In the genomic region with DNA sequence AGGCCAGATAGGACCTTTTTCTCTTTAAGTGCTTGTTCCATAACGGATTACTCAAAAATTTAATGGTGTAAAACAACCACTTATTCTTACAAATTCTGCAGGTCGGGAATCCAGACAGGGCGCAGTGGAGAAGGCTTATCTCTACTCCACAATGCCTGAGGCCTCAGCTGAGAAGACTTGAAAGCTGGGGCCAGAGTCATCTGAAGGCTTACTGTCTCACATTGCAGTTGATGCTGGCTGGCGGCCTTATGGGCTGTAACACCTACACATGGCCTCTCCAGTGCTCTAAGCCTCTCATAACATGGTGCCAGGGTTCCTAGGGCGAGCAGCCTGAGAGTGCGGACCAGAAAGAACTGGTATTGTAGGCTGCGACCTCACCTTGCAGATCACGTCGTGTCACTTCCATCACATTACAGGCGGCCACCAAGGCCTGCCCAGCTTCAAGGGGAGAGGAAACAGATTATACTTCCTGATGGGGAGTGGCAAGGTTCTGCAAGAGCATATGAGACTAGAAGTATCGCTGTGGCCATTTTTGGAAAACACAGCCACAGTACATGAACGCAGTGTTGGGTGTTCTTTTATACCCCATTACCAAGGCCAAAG, we compare ENCODE assay signal across 11 cellular contexts. TPM values are rescaled to one million over a fixed set of nuclear protein-coding genes. Genes with fewer than 3 reads are reported as not detected.
DNase-seq lines count a peak whose midpoint lies in the region; ATAC-seq, FAIRE-seq and TF ChIP-seq lines count a peak whose summit lies in the region.
"Had no signal": no experiment of that assay in that cellular context is flagged by ENCODE, and none has a peak within 500 bp of the region (broad histone marks: within the 10 kb centered on the region; RNA-seq: fewer than 3 reads in every experiment).

No MANE protein-coding gene starts in this region.

- WGBS in H1 (ENCODE audit: extremely low coverage in 1 of 2, insufficient coverage in 1 of 2, insufficient read length in 1 of 2, insufficient replicate concordance in 2 of 2, low coverage in 1 of 2, low lambda C conversion rate in 2 of 2, missing lambda C conversion rate in 1 of 2), 2 experiments: 93% methylated on average over 12 of the region's 12 CpGs; no CpG with 5 or more reads in 1 of the 2 experiments

- H3K27me3 Mint-ChIP-seq in activated CD8-positive, alpha-beta memory T cell treated with anti-CD3 and anti-CD28 coated beads, Interleukin-2, amount 10 ng/mL, durations not matched to agents 7 days and 5 days: no peaks in the 10 kb centered on the region
- no peaks in the 10 kb centered on the region for H3K27me3 Mint-ChIP-seq in stimulated activated naive CD8-positive, alpha-beta T cell treated with anti-CD3 and anti-CD28 coated beads, Interleukin-15, Interleukin-2, amounts not matched to agents 100 ng/mL and 50 ng/mL, for 24 hours

- no peak overlapping the region for H3K4ac ChIP-seq in H1 (replicated peaks; ENCODE audit: insufficient read length, low read depth, low read length)

- no peak overlapping the region for H3K9ac ChIP-seq in H1 (replicated peaks in 1 of 4; ENCODE audit: extremely low read depth in 1 of 4, low read depth in 3 of 4, low read length in 3 of 4)

- H3K27ac ChIP-seq in Peyer's patch (peak overlapping the region; percentile 45 to 84 (median 71)), H1 (ENCODE audit: low read depth, low read length) (no peak overlapping the region), coronary artery (no peak overlapping the region)
- H3K27ac ChIP-seq: testis had no signal

- no peak overlapping the region for H3K56ac ChIP-seq in H1 (replicated peaks; ENCODE audit: insufficient read length, low read depth, low read length)

- H3K9me3 ChIP-seq in Peyer's patch (no peaks in the 10 kb centered on the region), H1 (ENCODE audit: insufficient read depth in 2 of 2, low read depth in 1 of 2, low read length in 1 of 2) (no peaks in the 10 kb centered on the region; a peak in 1 of 4 replicates)
- H3K9me3 ChIP-seq: testis had no signal

- TF ChIP-seq POLR2A in Peyer's patch (IDR thresholded peaks at IDR 0.05) (no peak), H1 (IDR thresholded peaks at IDR 0.05; ENCODE audit: control extremely low read depth in 1 of 2, low read depth in 2 of 2, low read length in 2 of 2) (no peak), GM18505 (IDR thresholded peaks at IDR 0.05; ENCODE audit: borderline replicate concordance, extremely low read depth, insufficient read depth, insufficient read length) (no peak)

- H3K4me3 Mint-ChIP-seq in activated CD8-positive, alpha-beta memory T cell treated with anti-CD3 and anti-CD28 coated beads, Interleukin-2, amount 10 ng/mL, durations not matched to agents 7 days and 5 days: peak overlapping the region; percentile 66
- peak overlapping the region; percentile 68 for H3K4me3 Mint-ChIP-seq in stimulated activated naive CD8-positive, alpha-beta T cell treated with anti-CD3 and anti-CD28 coated beads, Interleukin-15, Interleukin-2, amounts not matched to agents 100 ng/mL and 50 ng/mL, for 24 hours

- no peak overlapping the region for H2AFZ ChIP-seq in H1 (ENCODE audit: low read length)

- CTCF ChIA-PET in activated CD8-positive, alpha-beta memory T cell treated with anti-CD3 and anti-CD28 coated beads, Interleukin-2, amount 10 ng/mL, durations not matched to agents 7 days and 5 days (lab: Charles Lee): interaction anchor here (0.6 to 5.7 kb wide), 16 partner anchors 9 to 262 kb away, joined by 3 to 40 read pairs (median 5); partner anchors contain the start of gene CMTM7
- CTCF ChIA-PET in H1 (lab: Charles Lee; ENCODE audit: partially characterized antibody): interaction anchor here (0.6 to 2.5 kb wide), 16 partner anchors 8 to 1520 kb away, joined by 3 to 14 read pairs (median 4); no protein-coding TSS in a partner anchor

- no peak overlapping the region for H3K4me2 ChIP-seq in H1 (ENCODE audit: insufficient read depth in 1 of 2, low read depth in 2 of 2, low read length in 2 of 2)

- peaks cover 5% of the 10 kb centered on the region for H3K36me3 Mint-ChIP-seq in activated CD8-positive, alpha-beta memory T cell treated with anti-CD3 and anti-CD28 coated beads, Interleukin-2, amount 10 ng/mL, durations not matched to agents 7 days and 5 days
- peaks cover 4% of the 10 kb centered on the region for H3K36me3 Mint-ChIP-seq in stimulated activated naive CD8-positive, alpha-beta T cell treated with anti-CD3 and anti-CD28 coated beads, Interleukin-15, Interleukin-2, amounts not matched to agents 100 ng/mL and 50 ng/mL, for 24 hours (ENCODE audit: low read depth)

- H4K8ac ChIP-seq in H1 (ENCODE audit: extremely low read depth, insufficient read depth, low read length): peak overlapping the region; percentile 45; the same call in 1 of the 2 replicates

- POLR2A ChIA-PET in H1 (lab: Charles Lee; ENCODE audit: partially characterized antibody): interaction anchor here (1.1 to 2.1 kb wide), 2 partner anchors 10 kb away, joined by 5 read pairs; no protein-coding TSS in a partner anchor

- H3K14ac ChIP-seq in H1 (ENCODE audit: insufficient read length): no peak overlapping the region

- H3K79me2 ChIP-seq in H1 (ENCODE audit: control insufficient read depth in 1 of 2, insufficient read depth in 2 of 2, low read length in 2 of 2): peaks cover 0 to 31% of the 10 kb centered on the region in 2 experiments; a peak in 2 of 4 replicates

- no peak overlapping the region for H2BK120ac ChIP-seq in H1 (replicated peaks; ENCODE audit: low read depth, low read length)

- no peaks in the 10 kb centered on the region for H3K23me2 ChIP-seq in H1 (ENCODE audit: low read depth, low read length)

- H2BK20ac ChIP-seq in H1 (ENCODE audit: low read length): no peak overlapping the region

- DNase-seq in activated CD8-positive, alpha-beta memory T cell treated with anti-CD3 and anti-CD28 coated beads, Interleukin-2, amount 10 ng/mL, durations not matched to agents 7 days and 5 days: peak; percentile 78
- no peak for DNase-seq in activated CD8-positive, alpha-beta memory T cell treated with anti-CD3 and anti-CD28 coated beads for 24 hours
- DNase-seq in Peyer's patch (peak in 1 of 3 donors; percentile 59), H1 (ENCODE audit: low read depth in 1 of 2, low spot score in 2 of 2) (peak in 1 of 2 experiments; percentile 43), A172 (ENCODE audit: low spot score) (no peak), coronary artery (ENCODE audit: low spot score) (no peak)
- DNase-seq: ACHN, NCI-H446 treated with DMSO at 0.1 percent for 48 hours, testis had no signal

- H4K91ac ChIP-seq in H1 (replicated peaks; ENCODE audit: insufficient read length, low read length): no peak overlapping the region

- H3K4me3 ChIP-seq in Peyer's patch (no peak overlapping the region), H1 (ENCODE audit: extremely low read depth in 1 of 4, insufficient read depth in 2 of 4, low read depth in 3 of 4, low read length in 4 of 4) (no peak overlapping the region), coronary artery (no peak overlapping the region)
- H3K4me3 ChIP-seq: testis had no signal

- H3K9me3 Mint-ChIP-seq in activated CD8-positive, alpha-beta memory T cell treated with anti-CD3 and anti-CD28 coated beads, Interleukin-2, amount 10 ng/mL, durations not matched to agents 7 days and 5 days (ENCODE audit: low read depth): no peaks in the 10 kb centered on the region
- no peaks in the 10 kb centered on the region for H3K9me3 Mint-ChIP-seq in stimulated activated naive CD8-positive, alpha-beta T cell treated with anti-CD3 and anti-CD28 coated beads, Interleukin-15, Interleukin-2, amounts not matched to agents 100 ng/mL and 50 ng/mL, for 24 hours

- peaks cover 94% of the 10 kb centered on the region for H3K4me1 Mint-ChIP-seq in activated CD8-positive, alpha-beta memory T cell treated with anti-CD3 and anti-CD28 coated beads, Interleukin-2, amount 10 ng/mL, durations not matched to agents 7 days and 5 days
- H3K4me1 Mint-ChIP-seq in stimulated activated naive CD8-positive, alpha-beta T cell treated with anti-CD3 and anti-CD28 coated beads, Interleukin-15, Interleukin-2, amounts not matched to agents 100 ng/mL and 50 ng/mL, for 24 hours (ENCODE audit: low read depth): peaks cover 100% of the 10 kb centered on the region

- H3K23ac ChIP-seq in H1 (ENCODE audit: insufficient read length): no peak overlapping the region

- FAIRE-seq in H1 (lab: Jason Lieb, UNC): no peak

- H2BK5ac ChIP-seq in H1 (ENCODE audit: low read depth, low read length): no peak overlapping the region

- H2BK15ac ChIP-seq in H1 (ENCODE audit: low read length): no peak overlapping the region

- no peak overlapping the region for H4K5ac ChIP-seq in H1 (ENCODE audit: insufficient read length, low read depth, low read length)

- peak overlapping the region; percentile 93 for H3K27ac Mint-ChIP-seq in activated CD8-positive, alpha-beta memory T cell treated with anti-CD3 and anti-CD28 coated beads, Interleukin-2, amount 10 ng/mL, durations not matched to agents 7 days and 5 days
- peak overlapping the region; percentile 86 for H3K27ac Mint-ChIP-seq in stimulated activated naive CD8-positive, alpha-beta T cell treated with anti-CD3 and anti-CD28 coated beads, Interleukin-15, Interleukin-2, amounts not matched to agents 100 ng/mL and 50 ng/mL, for 24 hours

- H3K27me3 ChIP-seq in Peyer's patch: no peaks in the 10 kb centered on the region
- no peaks in the 10 kb centered on the region for H3K27me3 ChIP-seq in H1 (replicated peaks in 1 of 4; ENCODE audit: control insufficient read depth in 3 of 4, extremely low read depth in 1 of 4, insufficient read depth in 3 of 4, low read length in 3 of 4)
- H3K27me3 ChIP-seq: testis had no signal

- peaks cover 3 to 5% of the 10 kb centered on the region in 2 experiments for H4K20me1 ChIP-seq in H1 (replicated peaks in 1 of 2; ENCODE audit: control insufficient read depth in 1 of 2, insufficient read depth in 2 of 2, low read length in 2 of 2)

- no peak for TF ChIP-seq RAD21 in H1 (IDR thresholded peaks at IDR 0.05 in 1 of 2, conservative IDR thresholded peaks at IDR 0.05 in 1 of 2; ENCODE audit: low read depth in 2 of 2, low read length in 2 of 2)

- peaks cover 6% of the 10 kb centered on the region; the same call in 1 of the 2 replicates for H3K79me1 ChIP-seq in H1 (ENCODE audit: low read depth, low read length)

- H3K36me3 ChIP-seq in Peyer's patch: no peaks in the 10 kb centered on the region
- no peaks in the 10 kb centered on the region for H3K36me3 ChIP-seq in H1 (ENCODE audit: control insufficient read depth in 2 of 4, insufficient read depth in 4 of 4, low read length in 3 of 4)

- peak; percentile 64 for ATAC-seq in activated CD8-positive, alpha-beta memory T cell treated with anti-CD3 and anti-CD28 coated beads, Interleukin-2, amount 10 ng/mL, durations not matched to agents 7 days and 5 days
- ATAC-seq in GM18505 (IDR thresholded peaks at IDR 0.05; ENCODE audit: unreplicated experiment): no peak

- no peak overlapping the region for H3K18ac ChIP-seq in H1 (ENCODE audit: extremely low read depth, low read length)

- H2AK5ac ChIP-seq in H1 (ENCODE audit: low read depth, low read length): no peak overlapping the region

- no peak overlapping the region for H2BK12ac ChIP-seq in H1 (ENCODE audit: low read depth, low read length)

- peaks cover 2 to 55% (median 28%) of the 10 kb centered on the region in 4 donors for H3K4me1 ChIP-seq in Peyer's patch
- H3K4me1 ChIP-seq in H1 (replicated peaks in 1 of 4; ENCODE audit: control insufficient read depth in 3 of 4, insufficient read depth in 4 of 4, low read length in 3 of 4): peaks cover 8 to 11% (median 10%) of the 10 kb centered on the region in 4 experiments

- no peak for TF ChIP-seq EP300 in H1 (IDR thresholded peaks at IDR 0.05; ENCODE audit: borderline replicate concordance in 1 of 2, low read depth in 2 of 2, low read length in 2 of 2)

- TF ChIP-seq CTCF in Peyer's patch (IDR thresholded peaks at IDR 0.05): no peak
- no peak for TF ChIP-seq CTCF in H1 (IDR thresholded peaks at IDR 0.05; ENCODE audit: control extremely low read depth in 1 of 3, insufficient read depth in 1 of 3, low read depth in 1 of 3, low read length in 3 of 3)
- TF ChIP-seq CTCF in coronary artery (IDR thresholded peaks at IDR 0.05): no peak

RNA-seq across cellular contexts. Expression of gene CMTM7, which starts 32.4 kb away (rescaled TPM):
- total RNA-seq in activated CD8-positive, alpha-beta memory T cell treated with anti-CD3 and anti-CD28 coated beads, Interleukin-2, amount 10 ng/mL, durations not matched to agents 7 days and 5 days: 10 to 100 TPM; 42.6 to 49.8 TPM
- total RNA-seq in Peyer's patch: 10 to 100 TPM in 2 of 4 donors, 1 to 10 TPM in 2; 5.7 to 41.3 (median 10.5) TPM
- total RNA-seq in H1 (2021; fragmentation: NEBNext Ultra II Directional; extraction: Animal tissue kit (Norgen Biotek cat#: 25700)): 30.6 and 33.3 TPM in 2 replicates
- polyA plus RNA-seq in H1 (2011; rRNA removed): 65.8 and 74.0 TPM in 2 replicates
- 37.3 TPM for polyA plus RNA-seq in H1 (2011; cell fraction: cytosol; rRNA removed)
- polyA plus RNA-seq in H1 (2011; cell fraction: nucleus; rRNA removed): 48.0 TPM
- 30.6 to 37.6 TPM (median 31.3 TPM) in 4 replicates for polyA plus RNA-seq in H1 (2012, experiment 1 of 2)
- 33.4 TPM for polyA plus RNA-seq in H1 (2012, experiment 2 of 2)
- 35.5 TPM for polyA plus RNA-seq in H1 (2013, experiment 1 of 2)
- 39.5 TPM for polyA plus RNA-seq in H1 (2013, experiment 2 of 2)
- polyA minus RNA-seq in H1 (2011; rRNA and poly(A)+ RNA removed): 20.8 and 24.3 TPM in 2 replicates
- polyA minus RNA-seq in H1 (2011; cell fraction: cytosol; rRNA and poly(A)+ RNA removed): 16.1 TPM
- polyA minus RNA-seq in H1 (2011; cell fraction: nucleus; rRNA and poly(A)+ RNA removed): 24.2 TPM
- total RNA-seq in A172 (2014; rRNA removed; shearing (Covaris generic)): 8.5 and 13.9 TPM in 2 replicates

Comparison
In these comparisons a context has a peak if more than half of its experiments do, and no peak if none do; other contexts are left out.
1. H3K27ac ChIP-seq: peak in Peyer's patch (4 of 4); none in H1 (single experiment) and coronary artery (0 of 2).